In the genomic region with DNA sequence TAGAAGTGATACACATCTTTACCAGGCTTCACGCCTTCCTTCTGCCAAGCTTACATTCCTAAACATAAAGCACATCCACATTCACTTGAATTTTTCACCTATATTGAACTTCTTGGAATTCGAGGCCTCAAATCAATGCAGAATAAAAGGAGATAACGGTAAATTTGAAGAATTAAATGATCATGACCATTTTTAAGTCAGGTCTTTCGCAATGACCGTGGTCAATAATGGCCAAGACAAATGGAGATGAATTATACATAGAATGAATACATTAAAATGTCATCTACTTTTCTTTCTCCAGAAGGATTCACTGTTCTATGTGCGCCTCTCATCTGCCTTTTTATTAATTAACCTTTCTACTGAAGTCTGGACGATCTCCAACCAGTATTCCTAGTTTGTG, we compare ENCODE assay signal across 2 cellular contexts.
A peak's percentile ranks its signal among the peaks of the same experiment; 100 is the strongest.
TF ChIP-seq lines count a peak whose summit lies in the region.

No MANE protein-coding gene starts in this region.

TF ChIP-seq in HepG2, 621 proteins besides CTCF, POLR2A, EP300 and RAD21:
- TF ChIP-seq ZMAT3 (CRISPR knock-in tag; conservative IDR thresholded peaks at IDR 0.05) = no peak
- 0 out of 2 replicates have a peak, but pooled peaks have one; percentile 23 for TF ChIP-seq CEBPB (IDR thresholded peaks at IDR 0.05; ENCODE audit: borderline replicate concordance, low read depth, low read length)

TF ChIP-seq in K562, 482 proteins besides CTCF, POLR2A, EP300 and RAD21:
- TF ChIP-seq CEBPB (tag; IDR thresholded peaks at IDR 0.05) = peak; percentile 51
- TF ChIP-seq STAG1 (CRISPR knock-in tag; IDR thresholded peaks at IDR 0.05; ENCODE audit: borderline replicate concordance) = no peak
